Comparison of ENCODE assay signal across 1 cellular context in genomic region chr1:51818487-51818886, GRCh38.
TF ChIP-seq lines count a peak whose summit lies in the region.

No MANE protein-coding gene starts in this region.

TF ChIP-seq in A549, 52 proteins besides CTCF, POLR2A, EP300 and RAD21 (continued from another document):
- TF ChIP-seq, protein P1, sequence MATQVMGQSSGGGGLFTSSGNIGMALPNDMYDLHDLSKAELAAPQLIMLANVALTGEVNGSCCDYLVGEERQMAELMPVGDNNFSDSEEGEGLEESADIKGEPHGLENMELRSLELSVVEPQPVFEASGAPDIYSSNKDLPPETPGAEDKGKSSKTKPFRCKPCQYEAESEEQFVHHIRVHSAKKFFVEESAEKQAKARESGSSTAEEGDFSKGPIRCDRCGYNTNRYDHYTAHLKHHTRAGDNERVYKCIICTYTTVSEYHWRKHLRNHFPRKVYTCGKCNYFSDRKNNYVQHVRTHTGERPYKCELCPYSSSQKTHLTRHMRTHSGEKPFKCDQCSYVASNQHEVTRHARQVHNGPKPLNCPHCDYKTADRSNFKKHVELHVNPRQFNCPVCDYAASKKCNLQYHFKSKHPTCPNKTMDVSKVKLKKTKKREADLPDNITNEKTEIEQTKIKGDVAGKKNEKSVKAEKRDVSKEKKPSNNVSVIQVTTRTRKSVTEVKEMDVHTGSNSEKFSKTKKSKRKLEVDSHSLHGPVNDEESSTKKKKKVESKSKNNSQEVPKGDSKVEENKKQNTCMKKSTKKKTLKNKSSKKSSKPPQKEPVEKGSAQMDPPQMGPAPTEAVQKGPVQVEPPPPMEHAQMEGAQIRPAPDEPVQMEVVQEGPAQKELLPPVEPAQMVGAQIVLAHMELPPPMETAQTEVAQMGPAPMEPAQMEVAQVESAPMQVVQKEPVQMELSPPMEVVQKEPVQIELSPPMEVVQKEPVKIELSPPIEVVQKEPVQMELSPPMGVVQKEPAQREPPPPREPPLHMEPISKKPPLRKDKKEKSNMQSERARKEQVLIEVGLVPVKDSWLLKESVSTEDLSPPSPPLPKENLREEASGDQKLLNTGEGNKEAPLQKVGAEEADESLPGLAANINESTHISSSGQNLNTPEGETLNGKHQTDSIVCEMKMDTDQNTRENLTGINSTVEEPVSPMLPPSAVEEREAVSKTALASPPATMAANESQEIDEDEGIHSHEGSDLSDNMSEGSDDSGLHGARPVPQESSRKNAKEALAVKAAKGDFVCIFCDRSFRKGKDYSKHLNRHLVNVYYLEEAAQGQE (IDR thresholded peaks at IDR 0.05) = no peak
